Comparison of ENCODE assay signal across 9 cellular contexts in genomic region chr11:40306938-40307548, GRCh38.
A peak's percentile ranks its signal among the peaks of the same experiment; 100 is the strongest.
DNase-seq lines count a peak whose midpoint lies in the region; ATAC-seq, FAIRE-seq and TF ChIP-seq lines count a peak whose summit lies in the region.
"Had no signal": no experiment of that assay in that cellular context is flagged by ENCODE, and none has a peak within 500 bp of the region (broad histone marks: within the 10 kb centered on the region; RNA-seq: fewer than 3 reads in every experiment).

No MANE protein-coding gene starts in this region.

- no peaks in the 10 kb centered on the region for H3K4me1 Mint-ChIP-seq in activated T-helper 2 cell treated with anti-CD3 and anti-CD28 coated beads, Interferon-gamma antibody, Interleukin-2, Interleukin-4, amounts not matched to agents 10 μg/mL and 5 μg/mL and 100 μg/mL, durations not matched to agents 14 hours and 24 hours and 36 hours (ENCODE audit: low read depth)

- no peak overlapping the region for H2BK5ac ChIP-seq in H1 (ENCODE audit: low read depth, low read length)

- H4K8ac ChIP-seq in H1 (ENCODE audit: extremely low read depth, insufficient read depth, low read length) = no peak overlapping the region

- no peak overlapping the region for H3K4me2 ChIP-seq in H1 (ENCODE audit: insufficient read depth in 1 of 2, low read depth in 2 of 2, low read length in 2 of 2)

- no peak overlapping the region for H3K14ac ChIP-seq in H1 (ENCODE audit: insufficient read length)

- 20% methylated on average over 1 of the region's 1 CpG; no CpG with 5 or more reads in 1 of the 2 experiments for WGBS in H1 (ENCODE audit: extremely low coverage in 1 of 2, insufficient coverage in 1 of 2, insufficient read length in 1 of 2, insufficient replicate concordance in 2 of 2, low coverage in 1 of 2, low lambda C conversion rate in 2 of 2, missing lambda C conversion rate in 1 of 2), 2 experiments

- TF ChIP-seq CTCF in GM12875 (IDR thresholded peaks at IDR 0.05; ENCODE audit: borderline replicate concordance, insufficient read depth, low read depth, low read length) (peak; percentile 60; the same call in 1 of the 2 replicates), H1 (IDR thresholded peaks at IDR 0.05; ENCODE audit: control extremely low read depth in 1 of 3, insufficient read depth in 1 of 3, low read depth in 1 of 3, low read length in 3 of 3) (peak; percentile 47 to 64 (median 59))

- H3K18ac ChIP-seq in H1 (ENCODE audit: extremely low read depth, low read length) = no peak overlapping the region

- no peak overlapping the region for H2AFZ ChIP-seq in H1 (ENCODE audit: low read length)

- ATAC-seq in HG02798 (IDR thresholded peaks at IDR 0.05; ENCODE audit: poor library complexity, unreplicated experiment) = peak; percentile 87

- H3K56ac ChIP-seq in H1 (replicated peaks; ENCODE audit: insufficient read length, low read depth, low read length) = no peak overlapping the region

- H3K27me3 ChIP-seq in H1 (replicated peaks in 1 of 4; ENCODE audit: control insufficient read depth in 3 of 4, extremely low read depth in 1 of 4, insufficient read depth in 3 of 4, low read length in 3 of 4) = no peaks in the 10 kb centered on the region

- no peak overlapping the region for H2BK20ac ChIP-seq in H1 (ENCODE audit: low read length)

- H3K4ac ChIP-seq in H1 (replicated peaks; ENCODE audit: insufficient read length, low read depth, low read length) = no peak overlapping the region

- no peaks in the 10 kb centered on the region for H3K36me3 Mint-ChIP-seq in activated T-helper 2 cell treated with anti-CD3 and anti-CD28 coated beads, Interferon-gamma antibody, Interleukin-2, Interleukin-4, amounts not matched to agents 10 μg/mL and 5 μg/mL and 100 μg/mL, durations not matched to agents 14 hours and 24 hours and 36 hours (ENCODE audit: low read depth)

- POLR2A ChIA-PET in H1 (lab: Charles Lee; ENCODE audit: partially characterized antibody) = no interaction called here

- H3K23ac ChIP-seq in H1 (ENCODE audit: insufficient read length) = no peak overlapping the region

- no peak overlapping the region for H2BK12ac ChIP-seq in H1 (ENCODE audit: low read depth, low read length)

- DNase-seq in A172 (ENCODE audit: low spot score) (peak; percentile 29), NOMO-1 treated with DMSO at 0.1 percent for 48 hours (lab: John Stamatoyannopoulos, UW; ENCODE audit: unreplicated experiment) (peak; percentile 10), H1 (ENCODE audit: low read depth in 1 of 2, low spot score in 2 of 2) (no peak), putamen (ENCODE audit: low spot score) (peak; percentile 55), occipital lobe (lab: John Stamatoyannopoulos, UW) (no peak)
- DNase-seq in activated T-helper 2 cell treated with anti-CD3 and anti-CD28 coated beads, Interferon-gamma antibody, Interleukin-2, Interleukin-4, amounts not matched to agents 10 μg/mL and 5 μg/mL and 100 μg/mL, durations not matched to agents 14 hours and 24 hours and 36 hours (ENCODE audit: low spot score) = no peak

- no peaks in the 10 kb centered on the region for H3K23me2 ChIP-seq in H1 (ENCODE audit: low read depth, low read length)

- no peak overlapping the region for H3K4me3 Mint-ChIP-seq in activated T-helper 2 cell treated with anti-CD3 and anti-CD28 coated beads, Interferon-gamma antibody, Interleukin-2, Interleukin-4, amounts not matched to agents 10 μg/mL and 5 μg/mL and 100 μg/mL, durations not matched to agents 14 hours and 24 hours and 36 hours (ENCODE audit: low read depth)
- H3K4me3 Mint-ChIP-seq: stimulated activated naive CD8-positive, alpha-beta T cell treated with anti-CD3 and anti-CD28 coated beads, Interleukin-15, Interleukin-2, amounts not matched to agents 100 ng/mL and 50 ng/mL, for 24 hours had no signal

- H3K27ac ChIP-seq in H1 (ENCODE audit: low read depth, low read length) = no peak overlapping the region

- FAIRE-seq in H1 (lab: Jason Lieb, UNC) = no peak

- no peaks in the 10 kb centered on the region for H4K20me1 ChIP-seq in H1 (replicated peaks in 1 of 2; ENCODE audit: control insufficient read depth in 1 of 2, insufficient read depth in 2 of 2, low read length in 2 of 2)

- H2AK5ac ChIP-seq in H1 (ENCODE audit: low read depth, low read length) = no peak overlapping the region

- no peak overlapping the region for H3K9ac ChIP-seq in H1 (replicated peaks in 1 of 4; ENCODE audit: extremely low read depth in 1 of 4, low read depth in 3 of 4, low read length in 3 of 4)

- TF ChIP-seq EP300 in H1 (IDR thresholded peaks at IDR 0.05; ENCODE audit: borderline replicate concordance in 1 of 2, low read depth in 2 of 2, low read length in 2 of 2) = no peak

- no peak overlapping the region for H4K91ac ChIP-seq in H1 (replicated peaks; ENCODE audit: insufficient read length, low read length)

- H3K79me2 ChIP-seq in H1 (ENCODE audit: control insufficient read depth in 1 of 2, insufficient read depth in 2 of 2, low read length in 2 of 2) = no peaks in the 10 kb centered on the region

- no peaks in the 10 kb centered on the region for H3K36me3 ChIP-seq in H1 (ENCODE audit: control insufficient read depth in 2 of 4, insufficient read depth in 4 of 4, low read length in 3 of 4)

- no peak for TF ChIP-seq POLR2A in H1 (IDR thresholded peaks at IDR 0.05; ENCODE audit: control extremely low read depth in 1 of 2, low read depth in 2 of 2, low read length in 2 of 2)

- CTCF ChIA-PET in H1 (lab: Charles Lee; ENCODE audit: partially characterized antibody) = interaction anchor here (0.5 to 2.8 kb wide), 19 partner anchors 9 to 1024 kb away, joined by 3 to 14 read pairs (median 3); no protein-coding TSS in a partner anchor

- peak; percentile 89 to 92 for TF ChIP-seq RAD21 in H1 (IDR thresholded peaks at IDR 0.05 in 1 of 2, conservative IDR thresholded peaks at IDR 0.05 in 1 of 2; ENCODE audit: low read depth in 2 of 2, low read length in 2 of 2)

- no peaks in the 10 kb centered on the region for H3K79me1 ChIP-seq in H1 (ENCODE audit: low read depth, low read length)

- H3K4me1 ChIP-seq in H1 (replicated peaks in 1 of 4; ENCODE audit: control insufficient read depth in 3 of 4, insufficient read depth in 4 of 4, low read length in 3 of 4) = peaks cover 0 to 2% (median 0%) of the 10 kb centered on the region in 4 experiments; a peak in 1 of 7 replicates

- intact Hi-C loops in activated T-helper 2 cell treated with anti-CD3 and anti-CD28 coated beads, Interferon-gamma antibody, Interleukin-2, Interleukin-4, amounts not matched to agents 10 μg/mL and 5 μg/mL and 100 μg/mL, durations not matched to agents 14 hours and 24 hours and 36 hours (cut with micrococcal nuclease) = no loop called here

- H3K9me3 Mint-ChIP-seq in activated T-helper 2 cell treated with anti-CD3 and anti-CD28 coated beads, Interferon-gamma antibody, Interleukin-2, Interleukin-4, amounts not matched to agents 10 μg/mL and 5 μg/mL and 100 μg/mL, durations not matched to agents 14 hours and 24 hours and 36 hours = peaks cover 5% of the 10 kb centered on the region

- H4K5ac ChIP-seq in H1 (ENCODE audit: insufficient read length, low read depth, low read length) = no peak overlapping the region

- no peaks in the 10 kb centered on the region for H3K27me3 Mint-ChIP-seq in activated T-helper 2 cell treated with anti-CD3 and anti-CD28 coated beads, Interferon-gamma antibody, Interleukin-2, Interleukin-4, amounts not matched to agents 10 μg/mL and 5 μg/mL and 100 μg/mL, durations not matched to agents 14 hours and 24 hours and 36 hours (ENCODE audit: low read depth)
- H3K27me3 Mint-ChIP-seq: stimulated activated naive CD8-positive, alpha-beta T cell treated with anti-CD3 and anti-CD28 coated beads, Interleukin-15, Interleukin-2, amounts not matched to agents 100 ng/mL and 50 ng/mL, for 24 hours had no signal

- no peak overlapping the region for H2BK15ac ChIP-seq in H1 (ENCODE audit: low read length)

- no peak overlapping the region for H3K27ac Mint-ChIP-seq in activated T-helper 2 cell treated with anti-CD3 and anti-CD28 coated beads, Interferon-gamma antibody, Interleukin-2, Interleukin-4, amounts not matched to agents 10 μg/mL and 5 μg/mL and 100 μg/mL, durations not matched to agents 14 hours and 24 hours and 36 hours
- H3K27ac Mint-ChIP-seq: stimulated activated naive CD8-positive, alpha-beta T cell treated with anti-CD3 and anti-CD28 coated beads, Interleukin-15, Interleukin-2, amounts not matched to agents 100 ng/mL and 50 ng/mL, for 24 hours had no signal

- no peak overlapping the region for H2BK120ac ChIP-seq in H1 (replicated peaks; ENCODE audit: low read depth, low read length)

- H3K9me3 ChIP-seq in H1 (ENCODE audit: insufficient read depth in 2 of 2, low read depth in 1 of 2, low read length in 1 of 2) = no peaks in the 10 kb centered on the region

- H3K4me3 ChIP-seq in GM12875 (ENCODE audit: low read depth, low read length) (no peak overlapping the region), H1 (ENCODE audit: extremely low read depth in 1 of 4, insufficient read depth in 2 of 4, low read depth in 3 of 4, low read length in 4 of 4) (no peak overlapping the region)

TF ChIP-seq in H1, 55 proteins besides CTCF, POLR2A, EP300 and RAD21:
- TF ChIP-seq YY1 (IDR thresholded peaks at IDR 0.05; ENCODE audit: low read depth, low read length) (peak; percentile 64; the same call in 1 of the 2 replicates), GABPA (IDR thresholded peaks at IDR 0.05; ENCODE audit: borderline replicate concordance, insufficient read depth, low read length) (no peak), CBX5 (IDR thresholded peaks at IDR 0.05; ENCODE audit: low read depth, low read length) (no peak)

Comparison
In these comparisons a context has a peak if more than half of its experiments do, and no peak if none do; other contexts are left out.
1. DNase-seq: peak in A172 (single experiment), NOMO-1 treated with DMSO at 0.1 percent for 48 hours (single experiment) and putamen (single experiment); none in H1 (0 of 2), occipital lobe (single experiment) and activated T-helper 2 cell treated with anti-CD3 and anti-CD28 coated beads, Interferon-gamma antibody, Interleukin-2, Interleukin-4, amounts not matched to agents 10 μg/mL and 5 μg/mL and 100 μg/mL, durations not matched to agents 14 hours and 24 hours and 36 hours (single experiment).